Comparison of ENCODE assay signal across 11 cellular contexts in genomic region chr3:135240426-135240825, GRCh38.
DNase-seq lines count a peak whose midpoint lies in the region; ATAC-seq, FAIRE-seq and TF ChIP-seq lines count a peak whose summit lies in the region.
"Had no signal": no experiment of that assay in that cellular context is flagged by ENCODE, and none has a peak within 500 bp of the region (broad histone marks: within the 10 kb centered on the region; RNA-seq: fewer than 3 reads in every experiment).

No MANE protein-coding gene starts in this region.

- no peaks in the 10 kb centered on the region for H4K20me1 ChIP-seq in Karpas-422 (ENCODE audit: insufficient read depth, low read depth, low read length)

- H3K27me3 Mint-ChIP-seq in CD8-positive, alpha-beta T cell (ENCODE audit: low read depth) = no peaks in the 10 kb centered on the region

- H2AFZ ChIP-seq in Karpas-422 (ENCODE audit: low read length) = no peak overlapping the region

- FAIRE-seq in GM12892 (lab: Jason Lieb, UNC) = no peak

- no peaks in the 10 kb centered on the region for H3K9me2 ChIP-seq in Karpas-422 (replicated peaks; ENCODE audit: insufficient read depth, low read length)

- CTCF ChIA-PET in CD8-positive, alpha-beta T cell (lab: Charles Lee) = no interaction called here

- H3K4me1 Mint-ChIP-seq in CD8-positive, alpha-beta T cell (ENCODE audit: low read depth) = no peaks in the 10 kb centered on the region

- H3K4me3 ChIP-seq in Karpas-422 (ENCODE audit: low read length) (no peak overlapping the region), epithelial cell of proximal tubule (ENCODE audit: low read depth, low read length) (no peak overlapping the region)
- H3K4me3 ChIP-seq in CD8-positive, alpha-beta T cell (ENCODE audit: low read depth, low read length) = no peak overlapping the region
- H3K4me3 ChIP-seq: SJCRH30, upper lobe of left lung had no signal

- no peaks in the 10 kb centered on the region for H3K27me3 ChIP-seq in Karpas-422 (ENCODE audit: low read length)
- H3K27me3 ChIP-seq in CD8-positive, alpha-beta T cell (ENCODE audit: insufficient read depth, low read length) = no peaks in the 10 kb centered on the region
- H3K27me3 ChIP-seq: SJCRH30, upper lobe of left lung had no signal

- no peak for TF ChIP-seq POLR2A in GM12892 (IDR thresholded peaks at IDR 0.05; ENCODE audit: low read depth, low read length)

- intact Hi-C loops in CD8-positive, alpha-beta T cell (cut with DNase I, micrococcal nuclease) = no loop called here

- TF ChIP-seq CTCF in C4-2B (conservative IDR thresholded peaks at IDR 0.05) (peak; percentile 13), epithelial cell of proximal tubule (conservative IDR thresholded peaks at IDR 0.05; ENCODE audit: low read depth, low read length) (peak; percentile 33)
- no peak for TF ChIP-seq CTCF in CD8-positive, alpha-beta T cell (IDR thresholded peaks at IDR 0.05)

- H3K4me3 Mint-ChIP-seq in CD8-positive, alpha-beta T cell = no peak overlapping the region

- H3K36me3 ChIP-seq in Karpas-422 (ENCODE audit: insufficient read depth, low read length) = no peaks in the 10 kb centered on the region
- H3K36me3 ChIP-seq in CD8-positive, alpha-beta T cell (ENCODE audit: insufficient read depth, low read length) = no peaks in the 10 kb centered on the region
- H3K36me3 ChIP-seq: SJCRH30, upper lobe of left lung had no signal

- no peak overlapping the region for H3K27ac ChIP-seq in C4-2B
- no peak overlapping the region for H3K27ac ChIP-seq in Karpas-422 (ENCODE audit: low read length)
- no peak overlapping the region for H3K27ac ChIP-seq in CD8-positive, alpha-beta T cell (ENCODE audit: low read depth, low read length)
- H3K27ac ChIP-seq: KMS-11, SJCRH30, upper lobe of left lung had no signal

- POLR2A ChIA-PET in CD8-positive, alpha-beta T cell (lab: Charles Lee) = no interaction called here

- H3K9me3 ChIP-seq in Karpas-422 (ENCODE audit: low read length) = no peaks in the 10 kb centered on the region
- no peaks in the 10 kb centered on the region for H3K9me3 ChIP-seq in CD8-positive, alpha-beta T cell (ENCODE audit: low read length)
- H3K9me3 ChIP-seq: SJCRH30, upper lobe of left lung had no signal

- H3K36me3 Mint-ChIP-seq in CD8-positive, alpha-beta T cell = no peaks in the 10 kb centered on the region

- H3K79me2 ChIP-seq in Karpas-422 (ENCODE audit: low read length) = no peaks in the 10 kb centered on the region

- H3K27ac Mint-ChIP-seq in CD8-positive, alpha-beta T cell = no peak overlapping the region

- DNase-seq in Karpas-422 = peak; percentile 84
- no peak for DNase-seq in epithelial cell of proximal tubule (ENCODE audit: low read depth)
- no peak for DNase-seq in dedifferentiated amniotic fluid mesenchymal stem cell (ENCODE audit: extremely low spot score)
- no peak for DNase-seq in SW 1271 (lab: John Stamatoyannopoulos, UW)
- no peak for DNase-seq in GM12892 (ENCODE audit: insufficient read length)
- no peak for DNase-seq in CD8-positive, alpha-beta T cell
- DNase-seq: upper lobe of left lung had no signal

- peak; percentile 76 for ATAC-seq in GM19043 (IDR thresholded peaks at IDR 0.05; ENCODE audit: low read depth, unreplicated experiment)
- ATAC-seq in CD8-positive, alpha-beta T cell = no peak

- peaks cover 64% of the 10 kb centered on the region for H3K4me1 ChIP-seq in Karpas-422 (ENCODE audit: low read length)
- H3K4me1 ChIP-seq in CD8-positive, alpha-beta T cell (ENCODE audit: insufficient read depth, low read length) = no peaks in the 10 kb centered on the region
- H3K4me1 ChIP-seq: SJCRH30, upper lobe of left lung had no signal

- H3K4me2 ChIP-seq in Karpas-422 (ENCODE audit: low read depth, low read length, poor library complexity, severe bottlenecking) = no peak overlapping the region
- H3K4me2 ChIP-seq: KMS-11 had no signal

- H3K9me3 Mint-ChIP-seq in CD8-positive, alpha-beta T cell = no peaks in the 10 kb centered on the region

- no peak overlapping the region for H3K9ac ChIP-seq in Karpas-422 (ENCODE audit: low read length)
- H3K9ac ChIP-seq: KMS-11 had no signal
